ENCODE assay signal across 1 cellular context in genomic region chr11:85742873-85743275, GRCh38.
TF ChIP-seq lines count a peak whose summit lies in the region.

No MANE protein-coding gene starts in this region.

TF ChIP-seq in HepG2, 621 proteins besides CTCF, POLR2A, EP300 and RAD21 (continued from another document):
- TF ChIP-seq JUN (CRISPR knock-in tag; IDR thresholded peaks at IDR 0.05) (no peak), ZNF746 (CRISPR knock-in tag; IDR thresholded peaks at IDR 0.05) (no peak), PRDM15 (CRISPR knock-in tag; IDR thresholded peaks at IDR 0.05) (no peak), POGZ (CRISPR knock-in tag; IDR thresholded peaks at IDR 0.05) (no peak), ZKSCAN1 (IDR thresholded peaks at IDR 0.05; ENCODE audit: low read length) (no peak), GTF2F1 (IDR thresholded peaks at IDR 0.05; ENCODE audit: low read length) (no peak), HOXD1 (CRISPR knock-in tag; IDR thresholded peaks at IDR 0.05) (no peak), ZNF282 (IDR thresholded peaks at IDR 0.05; ENCODE audit: partially characterized antibody) (no peak), GLMP (CRISPR knock-in tag; IDR thresholded peaks at IDR 0.05; ENCODE audit: borderline replicate concordance) (no peak), REPIN1 (CRISPR knock-in tag; IDR thresholded peaks at IDR 0.05; ENCODE audit: borderline replicate concordance, low read depth) (no peak), CAMTA2 (CRISPR knock-in tag; IDR thresholded peaks at IDR 0.05; ENCODE audit: borderline replicate concordance) (no peak), TOPORS (CRISPR knock-in tag; IDR thresholded peaks at IDR 0.05) (no peak), MAF1 (CRISPR knock-in tag; IDR thresholded peaks at IDR 0.05; ENCODE audit: borderline replicate concordance) (no peak), POGK (CRISPR knock-in tag; conservative IDR thresholded peaks at IDR 0.05) (no peak), HNF1B (CRISPR knock-in tag; IDR thresholded peaks at IDR 0.05) (no peak), MLLT10 (CRISPR knock-in tag; IDR thresholded peaks at IDR 0.05) (no peak), STAT6 (CRISPR knock-in tag; IDR thresholded peaks at IDR 0.05; ENCODE audit: borderline replicate concordance) (no peak)
